In genomic region chr17:44218344-44219125, GRCh38 we compare ENCODE assay signal across 8 cellular contexts. TPM values are rescaled to one million over a fixed set of nuclear protein-coding genes. Genes with fewer than 3 reads are reported as not detected.
DNase-seq lines count a peak whose midpoint lies in the region; ATAC-seq lines count a peak whose summit lies in the region.

No MANE protein-coding gene starts in this region.

- 0 to 1% (median 0%) methylated on average over 47 to 81 of the region's 90 CpGs for WGBS in adipose tissue, 3 donors

- DNase-seq in GF-D8 (lab: John Stamatoyannopoulos, UW) (peak; percentile 74), NCI-H1417 (lab: John Stamatoyannopoulos, UW) (peak; percentile 88 to 95 (median 94)), SW480 (ENCODE audit: low spot score) (peak; percentile 84), left cardiac atrium (peak; percentile 89), posterior vena cava (ENCODE audit: low spot score) (peak; percentile 96), ureter (ENCODE audit: low spot score) (peak; percentile 91)

- ATAC-seq in HG02588 (IDR thresholded peaks at IDR 0.05; ENCODE audit: unreplicated experiment) (peak; percentile 27), left cardiac atrium (peak; percentile 67 to 71)

- H3K27ac ChIP-seq in adipose tissue (ENCODE audit: low read depth, low read length) = peak overlapping the region; percentile 79

- intact Hi-C loops in left cardiac atrium (cut with DNase I) (loop anchor here (2.0 to 5.0 kb wide), 2 partner anchors 109 to 112 kb away; no protein-coding TSS in a partner anchor), posterior vena cava (cut with DNase I) (no loop called here)

RNA-seq across cellular contexts. Expression of gene UBTF, which starts 0.9 kb away (rescaled TPM):
- 10 to 100 TPM; 28.2 to 40.9 (median 35.3) TPM for polyA plus RNA-seq in adipose tissue
- total RNA-seq in left cardiac atrium (10 to 100 TPM; 35.5 to 48.2 TPM), posterior vena cava (10 to 100 TPM; 42.6 to 59.7 TPM), ureter (108 TPM)

RNA-seq across cellular contexts. Expression of gene ATXN7L3, which starts 18.9 kb away (rescaled TPM):
- 10 to 100 TPM; 14.5 to 34.8 (median 28.1) TPM for polyA plus RNA-seq in adipose tissue
- total RNA-seq in left cardiac atrium (10 to 100 TPM; 39.6 to 50.4 TPM), posterior vena cava (10 to 100 TPM; 49.2 to 61.9 TPM), ureter (66.7 TPM)

RNA-seq across cellular contexts. Expression of gene TMUB2, which starts 31.8 kb away (rescaled TPM):
- polyA plus RNA-seq in adipose tissue = 10 to 100 TPM; 20.7 to 33.5 (median 28.7) TPM
- total RNA-seq in left cardiac atrium = 10 to 100 TPM; 22.5 to 23.1 TPM
- 10 to 100 TPM; 26.3 to 31.2 TPM for total RNA-seq in posterior vena cava
- 41.4 TPM for total RNA-seq in ureter

RNA-seq across cellular contexts. Expression of gene ASB16, which starts 48.0 kb away (rescaled TPM):
- polyA plus RNA-seq in adipose tissue = under 1 TPM in 2 of 3 donors, not detected in 1; 0.13 to 0.92 TPM
- total RNA-seq in left cardiac atrium = 1 to 10 TPM; 4.9 to 8.7 TPM
- 1 to 10 TPM in 1 of 2 donors, under 1 TPM in 1; 0.19 to 1.5 TPM for total RNA-seq in posterior vena cava
- total RNA-seq in ureter = 0.36 TPM

RNA-seq across cellular contexts. Expression of gene SLC4A1, which starts 49.4 kb away (rescaled TPM):
- polyA plus RNA-seq in adipose tissue = under 1 TPM in 1 of 3 donors, not detected in 2; 0.10 TPM
- total RNA-seq in left cardiac atrium (under 1 TPM in 1 of 2 donors, not detected in 1; 0.63 TPM), posterior vena cava (1 to 10 TPM; 1.5 to 4.2 TPM), ureter (0.08 TPM)

Comparison
In these comparisons a context has a peak if more than half of its experiments do, and no peak if none do; other contexts are left out.
1. Peak in every context shown above with its lines: DNase-seq, ATAC-seq and H3K27ac ChIP-seq.
2. intact Hi-C loops: an anchor here in left cardiac atrium (2.0 to 5.0 kb wide); none called in posterior vena cava.